Comparison of ENCODE assay signal across 8 cellular contexts in genomic region chr5:7815757-7816534, GRCh38. TPM values are rescaled to one million over a fixed set of nuclear protein-coding genes. Genes with fewer than 3 reads are reported as not detected.
A peak's percentile ranks its signal among the peaks of the same experiment; 100 is the strongest.
DNase-seq lines count a peak whose midpoint lies in the region; ATAC-seq and TF ChIP-seq lines count a peak whose summit lies in the region.

No MANE protein-coding gene starts in this region.

- H3K4me1 ChIP-seq in left lung = peaks cover 0 to 12% of the 10 kb centered on the region in 2 donors

- H3K4me3 ChIP-seq in choroid plexus epithelial cell (ENCODE audit: low read depth, low read length) = no peak overlapping the region
- no peak overlapping the region for H3K4me3 ChIP-seq in left lung

- ATAC-seq in HG02943 (IDR thresholded peaks at IDR 0.05; ENCODE audit: low read depth, unreplicated experiment) = peak; percentile 88
- peak; percentile 99 for ATAC-seq in left lung

- DNase-seq in activated gamma-delta T cell treated with Interleukin-2 at 50 U/mL for 16 hours (peak; percentile 46), activated gamma-delta T cell (lab: John Stamatoyannopoulos, UW) (no peak), NCI-H1930 (lab: John Stamatoyannopoulos, UW) (peak; percentile 77 to 82), choroid plexus epithelial cell (ENCODE audit: low read depth) (peak; percentile 81), left lung (peak; percentile 81 to 94)
- peak; percentile 31 for DNase-seq in activated CD4-positive, alpha-beta T cell treated with anti-CD3 and anti-CD28 coated beads for 1 hour
- DNase-seq in stimulated activated CD4-positive, alpha-beta T cell treated with anti-CD3 and anti-CD28 coated beads, TNF-alpha, amount 100 ng/mL, for 1 hour (ENCODE audit: low read depth in 3 of 3, low spot score in 1 of 3) = peak in 2 of 3 donors; percentile 15 to 56

- no peaks in the 10 kb centered on the region for H3K9me3 ChIP-seq in left lung

- no peak overlapping the region for H3K27ac ChIP-seq in left lung

- peak; percentile 89 for TF ChIP-seq CTCF in choroid plexus epithelial cell (conservative IDR thresholded peaks at IDR 0.05; ENCODE audit: low read depth, low read length)
- peak; percentile 85 to 90 for TF ChIP-seq CTCF in left lung (IDR thresholded peaks at IDR 0.05)

- no peaks in the 10 kb centered on the region for H3K36me3 ChIP-seq in left lung

- peaks cover 0 to 19% of the 10 kb centered on the region in 2 donors for H3K27me3 ChIP-seq in left lung

- intact Hi-C loops in left lung (cut with DNase I) = no loop called here

RNA-seq across cellular contexts. Expression of gene CFAP90, which starts 35.0 kb away (rescaled TPM):
- total RNA-seq in left lung = 1 to 10 TPM in 1 of 2 donors, under 1 TPM in 1; 0.82 to 4.6 TPM

RNA-seq across cellular contexts. Expression of gene FASTKD3, which starts 52.9 kb away (rescaled TPM):
- 1 to 10 TPM; 8.4 to 9.3 TPM for total RNA-seq in left lung

RNA-seq across cellular contexts. Expression of gene MTRR, which starts 53.0 kb away (rescaled TPM):
- total RNA-seq in left lung = 10 to 100 TPM; 75.2 to 78.2 TPM
